ENCODE assay signal across 22 cellular contexts in the genomic region with DNA sequence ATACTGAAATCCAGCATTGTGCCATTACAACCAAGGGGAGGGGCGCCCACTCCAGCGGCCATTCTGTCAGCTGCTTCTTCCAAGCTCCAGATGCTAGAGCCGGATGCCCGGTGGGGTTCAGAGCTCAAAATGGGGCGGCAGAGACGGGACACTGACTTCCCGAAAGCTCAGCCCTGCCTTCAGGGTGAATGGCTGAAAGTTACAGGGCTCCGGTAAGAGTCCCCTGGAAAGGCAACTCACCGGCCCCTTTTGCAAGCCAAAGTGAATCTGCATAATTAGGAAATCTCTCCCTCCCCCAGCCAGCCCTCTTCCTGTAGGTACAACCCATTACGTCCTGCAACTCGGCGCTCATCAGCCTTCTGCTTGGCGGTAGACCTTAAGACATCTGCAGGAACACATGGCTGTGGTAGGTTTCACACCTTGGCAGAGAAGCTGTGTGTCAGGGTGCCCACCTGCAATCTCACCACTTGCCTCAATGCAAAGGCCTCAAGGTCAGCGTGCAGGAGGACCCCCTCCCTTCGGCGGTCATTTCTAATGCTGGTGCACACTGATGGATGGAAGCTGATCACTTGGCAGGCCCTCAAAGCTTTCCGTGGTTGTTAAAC.
A peak's percentile ranks its signal among the peaks of the same experiment; 100 is the strongest.
DNase-seq lines count a peak whose midpoint lies in the region; ATAC-seq and TF ChIP-seq lines count a peak whose summit lies in the region.
"Had no signal": no experiment of that assay in that cellular context is flagged by ENCODE, and none has a peak within 500 bp of the region (broad histone marks: within the 10 kb centered on the region; RNA-seq: fewer than 3 reads in every experiment).

No MANE protein-coding gene starts in this region.

- no peak overlapping the region for H2BK120ac ChIP-seq in H9 (ENCODE audit: low read depth, low read length, poor library complexity, severe bottlenecking)

- H4K5ac ChIP-seq in H9 (ENCODE audit: insufficient read length, low read depth, low read length): no peak overlapping the region

- H3K36me3 Mint-ChIP-seq in activated naive CD8-positive, alpha-beta T cell treated with anti-CD3 and anti-CD28 coated beads, Interleukin-2, amount 10 ng/mL, durations not matched to agents 7 days and 5 days: no peaks in the 10 kb centered on the region
- H3K36me3 Mint-ChIP-seq in activated naive CD8-positive, alpha-beta T cell treated with anti-CD3 and anti-CD28 coated beads for 36 hours: peaks cover 1% of the 10 kb centered on the region
- H3K36me3 Mint-ChIP-seq in H9 (ENCODE audit: insufficient read depth in 1 of 3, low read depth in 3 of 3) (peaks cover 0 to 6% (median 0%) of the 10 kb centered on the region in 3 experiments; a peak in 3 of 7 replicates), natural killer cell (no peaks in the 10 kb centered on the region)

- H3K4me3 Mint-ChIP-seq in activated naive CD8-positive, alpha-beta T cell treated with anti-CD3 and anti-CD28 coated beads, Interleukin-2, amount 10 ng/mL, durations not matched to agents 7 days and 5 days: no peak overlapping the region
- H3K4me3 Mint-ChIP-seq in activated naive CD8-positive, alpha-beta T cell treated with anti-CD3 and anti-CD28 coated beads for 36 hours: no peak overlapping the region
- H3K4me3 Mint-ChIP-seq in H9 (peak overlapping the region in 1 of 2 experiments; percentile 27; a peak in 1 of 5 replicates), natural killer cell (no peak overlapping the region)
- H3K4me3 Mint-ChIP-seq: CD4-positive, alpha-beta T cell had no signal

- H3K27ac ChIP-seq in H9 (ENCODE audit: insufficient read length, low read depth, low read length): no peak overlapping the region
- no peak overlapping the region for H3K27ac ChIP-seq in sigmoid colon
- H3K27ac ChIP-seq: A549, KMS-11, PC-9, RWPE1, SJCRH30 had no signal

- no peak overlapping the region for H2AK5ac ChIP-seq in H9 (ENCODE audit: insufficient read length, low read length)

- no peaks in the 10 kb centered on the region for H4K20me1 ChIP-seq in H9 (ENCODE audit: control insufficient read depth, insufficient read depth, insufficient read length)

- no peak for ATAC-seq in activated naive CD8-positive, alpha-beta T cell treated with anti-CD3 and anti-CD28 coated beads, Interleukin-2, amount 10 ng/mL, durations not matched to agents 7 days and 5 days (ENCODE audit: low read depth)
- no peak for ATAC-seq in natural killer cell
- ATAC-seq: A549, GM12878 had no signal

- H3K18ac ChIP-seq in H9 (ENCODE audit: insufficient read length, low read depth, low read length): no peak overlapping the region

- no peak overlapping the region for H3K27ac Mint-ChIP-seq in activated naive CD8-positive, alpha-beta T cell treated with anti-CD3 and anti-CD28 coated beads, Interleukin-2, amount 10 ng/mL, durations not matched to agents 7 days and 5 days
- H3K27ac Mint-ChIP-seq in activated naive CD8-positive, alpha-beta T cell treated with anti-CD3 and anti-CD28 coated beads for 36 hours: no peak overlapping the region
- H3K27ac Mint-ChIP-seq in H9: no peak overlapping the region
- H3K27ac Mint-ChIP-seq in natural killer cell: no peak overlapping the region
- H3K27ac Mint-ChIP-seq: CD4-positive, alpha-beta T cell had no signal

- no peaks in the 10 kb centered on the region for H3K23me2 ChIP-seq in H9 (ENCODE audit: insufficient read length, low read depth, low read length, poor library complexity, severe bottlenecking)

- no peak overlapping the region for H2AFZ ChIP-seq in H9 (ENCODE audit: low read length)
- H2AFZ ChIP-seq: PC-9 had no signal

- H3K4me1 ChIP-seq in H9 (ENCODE audit: insufficient read depth, low read length) (peaks cover 2% of the 10 kb centered on the region; the same call in 1 of the 2 replicates), sigmoid colon (no peaks in the 10 kb centered on the region)
- H3K4me1 ChIP-seq: A549, Caco-2, SJCRH30 had no signal

- no peak for TF ChIP-seq EP300 in sigmoid colon (IDR thresholded peaks at IDR 0.05)

- no peak overlapping the region for H2BK5ac ChIP-seq in H9 (ENCODE audit: insufficient read length, low read length)

- DNase-seq in activated naive CD8-positive, alpha-beta T cell treated with anti-CD3 and anti-CD28 coated beads, Interleukin-2, amount 10 ng/mL, durations not matched to agents 7 days and 5 days: peak; percentile 10
- DNase-seq in activated naive CD8-positive, alpha-beta T cell treated with anti-CD3 and anti-CD28 coated beads for 36 hours: no peak
- DNase-seq in H9 (peak; percentile 55), islet precursor cell (peak; percentile 52), sigmoid colon (peak; percentile 48), natural killer cell (no peak), cerebellar nuclear complex (lab: John Stamatoyannopoulos, UW) (no peak), SHP77 treated with DMSO at 0.1 percent for 48 hours (lab: John Stamatoyannopoulos, UW) (no peak)
- DNase-seq: CD4-positive, alpha-beta T cell; DMS153; GOT3; NCI-H1417 treated with DMSO at 0.1 percent for 48 hours; NCI-H187 treated with DMSO at 0.1 percent for 48 hours; NCI-H226; NCI-H524 treated with DMSO at 0.1 percent for 48 hours; SJCRH30 had no signal

- POLR2A ChIA-PET in activated naive CD8-positive, alpha-beta T cell treated with anti-CD3 and anti-CD28 coated beads, Interleukin-2, amount 10 ng/mL, durations not matched to agents 7 days and 5 days (lab: Charles Lee): no interaction called here

- no peaks in the 10 kb centered on the region for H3K79me2 ChIP-seq in H9 (ENCODE audit: insufficient read depth, low read length)

- H3K4me1 Mint-ChIP-seq in activated naive CD8-positive, alpha-beta T cell treated with anti-CD3 and anti-CD28 coated beads, Interleukin-2, amount 10 ng/mL, durations not matched to agents 7 days and 5 days: peaks cover 4% of the 10 kb centered on the region
- peaks cover 2% of the 10 kb centered on the region for H3K4me1 Mint-ChIP-seq in activated naive CD8-positive, alpha-beta T cell treated with anti-CD3 and anti-CD28 coated beads for 36 hours
- H3K4me1 Mint-ChIP-seq in H9 (peaks cover 37 to 55% of the 10 kb centered on the region in 2 experiments), natural killer cell (no peaks in the 10 kb centered on the region)

- no peak overlapping the region for H3T11ph ChIP-seq in H9 (ENCODE audit: low read length)

- H3K27me3 Mint-ChIP-seq in activated naive CD8-positive, alpha-beta T cell treated with anti-CD3 and anti-CD28 coated beads, Interleukin-2, amount 10 ng/mL, durations not matched to agents 7 days and 5 days: no peaks in the 10 kb centered on the region
- H3K27me3 Mint-ChIP-seq in activated naive CD8-positive, alpha-beta T cell treated with anti-CD3 and anti-CD28 coated beads for 36 hours: no peaks in the 10 kb centered on the region
- H3K27me3 Mint-ChIP-seq in H9 (ENCODE audit: low read depth) (no peaks in the 10 kb centered on the region; the same call in 1 of the 2 replicates), natural killer cell (ENCODE audit: low read depth in 2 of 2) (no peaks in the 10 kb centered on the region)
- H3K27me3 Mint-ChIP-seq: CD4-positive, alpha-beta T cell had no signal

- H3K9ac ChIP-seq in H9 (ENCODE audit: extremely low read depth, insufficient read length, low read length): no peak overlapping the region
- H3K9ac ChIP-seq: KMS-11 had no signal

- no CpG with 5 or more reads among the region's 17 CpGs for WGBS in H9 (ENCODE audit: extremely low coverage, insufficient read length, low lambda C conversion rate)
- 91 to 94% methylated on average over 17 of the region's 17 CpGs for WGBS in sigmoid colon, 2 donors

- H4K8ac ChIP-seq in H9 (replicated peaks; ENCODE audit: insufficient read length, low read depth, low read length): no peak overlapping the region

- no peak overlapping the region for H3K4ac ChIP-seq in H9 (ENCODE audit: low read depth, low read length)

- H3K14ac ChIP-seq in H9 (ENCODE audit: insufficient read depth, low read length): no peak overlapping the region

- H3K9me3 Mint-ChIP-seq in activated naive CD8-positive, alpha-beta T cell treated with anti-CD3 and anti-CD28 coated beads, Interleukin-2, amount 10 ng/mL, durations not matched to agents 7 days and 5 days: no peaks in the 10 kb centered on the region
- no peaks in the 10 kb centered on the region for H3K9me3 Mint-ChIP-seq in activated naive CD8-positive, alpha-beta T cell treated with anti-CD3 and anti-CD28 coated beads for 36 hours
- H3K9me3 Mint-ChIP-seq in H9 (no peaks in the 10 kb centered on the region), natural killer cell (no peaks in the 10 kb centered on the region)
- H3K9me3 Mint-ChIP-seq: CD4-positive, alpha-beta T cell had no signal

- no peak overlapping the region for H3K4me3 ChIP-seq in sigmoid colon
- H3K4me3 ChIP-seq: A549, GM12878, PC-9, SJCRH30 had no signal

- H3K9me3 ChIP-seq in H9 (ENCODE audit: control insufficient read depth, low read depth, low read length) (no peaks in the 10 kb centered on the region), sigmoid colon (no peaks in the 10 kb centered on the region)
- H3K9me3 ChIP-seq: A549, Caco-2, SJCRH30 had no signal

- H3K27me3 ChIP-seq in H9 (ENCODE audit: insufficient read depth, low read length) (no peaks in the 10 kb centered on the region), sigmoid colon (no peaks in the 10 kb centered on the region)
- H3K27me3 ChIP-seq: SJCRH30 had no signal

- H4K91ac ChIP-seq in H9 (ENCODE audit: insufficient read length, low read depth, low read length): no peak overlapping the region

- H3K36me3 ChIP-seq in sigmoid colon: peaks cover 0 to 44% (median 0%) of the 10 kb centered on the region in 4 donors
- H3K36me3 ChIP-seq: SJCRH30 had no signal

- TF ChIP-seq CTCF in H9 (conservative IDR thresholded peaks at IDR 0.05) (no peak), sigmoid colon (IDR thresholded peaks at IDR 0.05) (no peak), natural killer cell (IDR thresholded peaks at IDR 0.05) (no peak)

- no peaks in the 10 kb centered on the region for H3K79me1 ChIP-seq in H9 (ENCODE audit: insufficient read depth, low read depth, low read length, poor library complexity, severe bottlenecking)

- TF ChIP-seq POLR2A in sigmoid colon (IDR thresholded peaks at IDR 0.05): no peak

- no peak overlapping the region for H2BK20ac ChIP-seq in H9 (ENCODE audit: low read depth, low read length, poor library complexity, severe bottlenecking)

- H3K4me2 ChIP-seq in H9 (ENCODE audit: insufficient read depth, insufficient read length, low read length): no peak overlapping the region
- H3K4me2 ChIP-seq: A549, KMS-11, PC-9 had no signal

- intact Hi-C loops in sigmoid colon (cut with DNase I) (no loop called here), natural killer cell (cut with micrococcal nuclease) (no loop called here)

- no peak overlapping the region for H3K56ac ChIP-seq in H9 (ENCODE audit: insufficient read length, low read depth, low read length)

- H2BK12ac ChIP-seq in H9 (ENCODE audit: insufficient read length, low read depth, low read length): no peak overlapping the region

- H3K23ac ChIP-seq in H9 (ENCODE audit: insufficient read length, low read depth, low read length): no peak overlapping the region

- H2BK15ac ChIP-seq in H9 (ENCODE audit: low read depth, low read length): no peak overlapping the region

Comparison
In these comparisons a context has a peak if more than half of its experiments do, and no peak if none do; other contexts are left out.
1. DNase-seq: peak in activated naive CD8-positive, alpha-beta T cell treated with anti-CD3 and anti-CD28 coated beads, Interleukin-2, amount 10 ng/mL, durations not matched to agents 7 days and 5 days (single experiment), H9 (single experiment), islet precursor cell (single experiment) and sigmoid colon (single experiment); none in activated naive CD8-positive, alpha-beta T cell treated with anti-CD3 and anti-CD28 coated beads for 36 hours (single experiment), natural killer cell (single experiment), cerebellar nuclear complex (0 of 2) and SHP77 treated with DMSO at 0.1 percent for 48 hours (single experiment).